Comparison of ENCODE assay signal across 14 cellular contexts in genomic region chr11:71540521-71541304, GRCh38. TPM values are rescaled to one million over a fixed set of nuclear protein-coding genes. Genes with fewer than 3 reads are reported as not detected.
"Had no signal": no experiment of that assay in that cellular context is flagged by ENCODE, and none has a peak within 500 bp of the region (broad histone marks: within the 10 kb centered on the region; RNA-seq: fewer than 3 reads in every experiment).

No MANE protein-coding gene starts in this region.

RNA-seq across cellular contexts. Expression of gene KRTAP5-8, which starts 2.9 kb away (rescaled TPM):
- total RNA-seq: esophagus muscularis mucosa, frontal cortex, hepatocyte, mesenteric fat pad, mucosa of gallbladder, skeletal muscle tissue had no signal
- polyA plus RNA-seq: hepatocyte, immature natural killer cell, neural cell had no signal

RNA-seq across cellular contexts. Expression of gene KRTAP5-9, which starts 7.5 kb away (rescaled TPM):
- total RNA-seq: activated CD8-positive, alpha-beta T cell treated with anti-CD3 and anti-CD28 coated beads, Interleukin-2, amount 10 ng/mL, durations not matched to agents 7 days and 5 days; esophagus muscularis mucosa; frontal cortex; mesenteric fat pad; occipital lobe; skeletal muscle tissue had no signal
- polyA plus RNA-seq: immature natural killer cell, neural cell had no signal

RNA-seq across cellular contexts. Expression of gene KRTAP5-7, which starts 13.6 kb away (rescaled TPM):
- total RNA-seq: activated CD8-positive, alpha-beta T cell treated with anti-CD3 and anti-CD28 coated beads, Interleukin-2, amount 10 ng/mL, durations not matched to agents 7 days and 5 days; esophagus muscularis mucosa; hepatocyte; mucosa of gallbladder; occipital lobe; skeletal muscle tissue had no signal
- polyA plus RNA-seq: hepatocyte, immature natural killer cell had no signal

RNA-seq across cellular contexts. Expression of gene KRTAP5-10, which starts 24.6 kb away (rescaled TPM):
- total RNA-seq: activated CD4-positive, alpha-beta T cell treated with anti-CD3 and anti-CD28 coated beads, Interleukin-2, amount 10 ng/mL, durations not matched to agents 7 days and 5 days; activated CD8-positive, alpha-beta T cell treated with anti-CD3 and anti-CD28 coated beads, Interleukin-2, amount 10 ng/mL, durations not matched to agents 7 days and 5 days; esophagus muscularis mucosa; frontal cortex; hepatocyte; left lung; lung; mesenteric fat pad; mucosa of gallbladder; occipital lobe; skeletal muscle tissue had no signal
- polyA plus RNA-seq: immature natural killer cell, neural cell had no signal

RNA-seq across cellular contexts. Expression of gene KRTAP5-11, which starts 42.0 kb away (rescaled TPM):
- total RNA-seq: activated CD4-positive, alpha-beta T cell treated with anti-CD3 and anti-CD28 coated beads, Interleukin-2, amount 10 ng/mL, durations not matched to agents 7 days and 5 days; activated CD8-positive, alpha-beta T cell treated with anti-CD3 and anti-CD28 coated beads, Interleukin-2, amount 10 ng/mL, durations not matched to agents 7 days and 5 days; esophagus muscularis mucosa; frontal cortex; hepatocyte; left lung; lung; mesenteric fat pad; mucosa of gallbladder; occipital lobe; skeletal muscle tissue; ureter had no signal
- polyA plus RNA-seq: hepatocyte, immature natural killer cell, lung, neural cell had no signal
